In genomic region chr19:48533770-48534169, GRCh38 we compare ENCODE assay signal across 23 cellular contexts. TPM values are rescaled to one million over a fixed set of nuclear protein-coding genes. Genes with fewer than 3 reads are reported as not detected.
"Had no signal": no experiment of that assay in that cellular context is flagged by ENCODE, and none has a peak within 500 bp of the region (broad histone marks: within the 10 kb centered on the region; RNA-seq: fewer than 3 reads in every experiment).

No MANE protein-coding gene starts in this region.

- DNase-seq: IMR-90, Karpas-422, KG1, MM.1S, NCI-H1048, NCI-H1105 treated with DMSO at 0.1 percent for 48 hours, NCI-H1417 treated with DMSO at 0.1 percent for 48 hours, NCI-H146, NCI-H1694 treated with DMSO at 0.1 percent for 48 hours, NCI-H1930, NCI-H2081, NCI-H2171, NCI-H226, NCI-H446, NCI-H510A, NCI-H524 treated with DMSO at 0.1 percent for 48 hours, NCI-H69, NCI-H774, SHP77, SK-N-SH, T-helper 1 cell had no signal

- H3K27ac ChIP-seq: HL-60 had no signal

- H3K9me3 ChIP-seq: SK-N-SH had no signal

RNA-seq across cellular contexts. Expression of gene SULT2B1, which starts 18.2 kb away (rescaled TPM):
- total RNA-seq: IMR-90 had no signal

RNA-seq across cellular contexts. Expression of gene LMTK3, which starts 22.1 kb away (rescaled TPM):
- total RNA-seq: SK-MEL-5 had no signal
